Comparison of ENCODE assay signal across 8 cellular contexts in the genomic region with DNA sequence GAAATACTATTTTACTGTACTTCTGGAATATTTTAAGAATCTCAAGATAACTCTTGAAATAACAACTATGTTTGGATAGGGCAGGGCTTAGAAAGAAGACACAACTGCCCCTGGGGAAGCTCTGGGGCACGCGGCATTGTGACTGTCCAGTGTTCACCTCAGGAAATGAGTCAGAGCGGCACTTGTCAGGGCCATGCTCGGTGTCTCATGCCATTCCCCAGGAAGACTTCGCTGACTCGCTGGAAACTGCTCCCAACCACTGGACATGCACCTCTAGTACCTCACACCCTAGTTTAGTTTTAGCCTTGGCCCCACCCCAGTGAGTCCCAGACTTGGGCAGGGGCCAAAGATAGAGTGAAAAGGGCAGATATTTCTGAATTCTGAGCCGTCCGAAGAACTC.
DNase-seq lines count a peak whose midpoint lies in the region; ATAC-seq and TF ChIP-seq lines count a peak whose summit lies in the region.

No MANE protein-coding gene starts in this region.

- H3K36me3 Mint-ChIP-seq in T-helper 2 cell treated with Interferon-gamma antibody and Interleukin-4, amounts not matched to agents 5 μg/mL and 100 μg/mL, for 36 hours (ENCODE audit: low read depth): no peaks in the 10 kb centered on the region
- no peaks in the 10 kb centered on the region for H3K36me3 Mint-ChIP-seq in stimulated activated effector memory CD8-positive, alpha-beta T cell treated with anti-CD3 and anti-CD28 coated beads, Interleukin-12 subunit alpha, Interleukin-12 subunit beta, amount 100 ng/mL, for 72 hours

- no peaks in the 10 kb centered on the region for H3K4me1 Mint-ChIP-seq in T-helper 2 cell treated with Interferon-gamma antibody and Interleukin-4, amounts not matched to agents 5 μg/mL and 100 μg/mL, for 36 hours (ENCODE audit: low read depth)
- no peaks in the 10 kb centered on the region for H3K4me1 Mint-ChIP-seq in stimulated activated effector memory CD8-positive, alpha-beta T cell treated with anti-CD3 and anti-CD28 coated beads, Interleukin-12 subunit alpha, Interleukin-12 subunit beta, amount 100 ng/mL, for 72 hours

- no peak overlapping the region for H3K27ac Mint-ChIP-seq in T-helper 2 cell treated with Interferon-gamma antibody and Interleukin-4, amounts not matched to agents 5 μg/mL and 100 μg/mL, for 36 hours
- H3K27ac Mint-ChIP-seq in stimulated activated effector memory CD8-positive, alpha-beta T cell treated with anti-CD3 and anti-CD28 coated beads, Interleukin-12 subunit alpha, Interleukin-12 subunit beta, amount 100 ng/mL, for 72 hours: no peak overlapping the region

- 42% methylated on average over 8 of the region's 8 CpGs for WGBS in prostate gland

- H3K9me3 Mint-ChIP-seq in T-helper 2 cell treated with Interferon-gamma antibody and Interleukin-4, amounts not matched to agents 5 μg/mL and 100 μg/mL, for 36 hours: no peaks in the 10 kb centered on the region
- no peaks in the 10 kb centered on the region for H3K9me3 Mint-ChIP-seq in stimulated activated effector memory CD8-positive, alpha-beta T cell treated with anti-CD3 and anti-CD28 coated beads, Interleukin-12 subunit alpha, Interleukin-12 subunit beta, amount 100 ng/mL, for 72 hours

- no peak for TF ChIP-seq POLR2A in prostate gland (IDR thresholded peaks at IDR 0.05)

- no peaks in the 10 kb centered on the region for H3K27me3 ChIP-seq in cardiac muscle cell
- H3K27me3 ChIP-seq in prostate gland (replicated peaks; ENCODE audit: insufficient read depth): no peaks in the 10 kb centered on the region

- H3K27ac ChIP-seq in cardiac muscle cell (peak overlapping the region; percentile 1), prostate gland (peak overlapping the region; percentile 33 to 44)

- no peak for ATAC-seq in HG03196 (IDR thresholded peaks at IDR 0.05; ENCODE audit: unreplicated experiment)
- no peak for ATAC-seq in stimulated activated effector memory CD8-positive, alpha-beta T cell treated with anti-CD3 and anti-CD28 coated beads, Interleukin-12 subunit alpha, Interleukin-12 subunit beta, amount 100 ng/mL, for 72 hours

- DNase-seq in HCEC 1CT: peak; percentile 16
- DNase-seq in T1000 (lab: John Stamatoyannopoulos, UW): peak; percentile 19
- DNase-seq in cardiac muscle cell (ENCODE audit: low read depth in 1 of 2, low spot score in 1 of 2): no peak
- DNase-seq in prostate gland (ENCODE audit: low spot score): peak; percentile 28
- no peak for DNase-seq in NCI-H1092 (lab: John Stamatoyannopoulos, UW)
- DNase-seq in T-helper 2 cell treated with Interferon-gamma antibody and Interleukin-4, amounts not matched to agents 5 μg/mL and 100 μg/mL, for 36 hours (ENCODE audit: low spot score): no peak
- no peak for DNase-seq in stimulated activated effector memory CD8-positive, alpha-beta T cell treated with anti-CD3 and anti-CD28 coated beads, Interleukin-12 subunit alpha, Interleukin-12 subunit beta, amount 100 ng/mL, for 72 hours (ENCODE audit: low spot score in 2 of 2)

- TF ChIP-seq CTCF in cardiac muscle cell (IDR thresholded peaks at IDR 0.05; ENCODE audit: low read depth, low read length) (no peak), prostate gland (IDR thresholded peaks at IDR 0.05) (no peak)

- H3K4me1 ChIP-seq in cardiac muscle cell (ENCODE audit: low read depth) (peaks cover 19% of the 10 kb centered on the region), prostate gland (replicated peaks) (peaks cover 9% of the 10 kb centered on the region)

- H3K27me3 Mint-ChIP-seq in T-helper 2 cell treated with Interferon-gamma antibody and Interleukin-4, amounts not matched to agents 5 μg/mL and 100 μg/mL, for 36 hours (ENCODE audit: low read depth): no peaks in the 10 kb centered on the region

- intact Hi-C loops in prostate gland (cut with DNase I): loop anchor here (10.0 kb wide), 1 partner anchor 219 kb away; no protein-coding TSS in a partner anchor

- H3K9me3 ChIP-seq in cardiac muscle cell (ENCODE audit: low read depth): no peaks in the 10 kb centered on the region
- no peaks in the 10 kb centered on the region for H3K9me3 ChIP-seq in prostate gland

- H3K4me3 ChIP-seq in cardiac muscle cell (no peak overlapping the region), prostate gland (no peak overlapping the region)

- no peak overlapping the region for H3K4me3 Mint-ChIP-seq in T-helper 2 cell treated with Interferon-gamma antibody and Interleukin-4, amounts not matched to agents 5 μg/mL and 100 μg/mL, for 36 hours
- H3K4me3 Mint-ChIP-seq in stimulated activated effector memory CD8-positive, alpha-beta T cell treated with anti-CD3 and anti-CD28 coated beads, Interleukin-12 subunit alpha, Interleukin-12 subunit beta, amount 100 ng/mL, for 72 hours: no peak overlapping the region

- H3K36me3 ChIP-seq in cardiac muscle cell (no peaks in the 10 kb centered on the region), prostate gland (no peaks in the 10 kb centered on the region)

Comparison
In these comparisons a context has a peak if more than half of its experiments do, and no peak if none do; other contexts are left out.
1. DNase-seq: peak in HCEC 1CT (single experiment), T1000 (single experiment) and prostate gland (single experiment); none in cardiac muscle cell (0 of 2), NCI-H1092 (single experiment), T-helper 2 cell treated with Interferon-gamma antibody and Interleukin-4, amounts not matched to agents 5 μg/mL and 100 μg/mL, for 36 hours (single experiment) and stimulated activated effector memory CD8-positive, alpha-beta T cell treated with anti-CD3 and anti-CD28 coated beads, Interleukin-12 subunit alpha, Interleukin-12 subunit beta, amount 100 ng/mL, for 72 hours (0 of 2).